In the genomic region with DNA sequence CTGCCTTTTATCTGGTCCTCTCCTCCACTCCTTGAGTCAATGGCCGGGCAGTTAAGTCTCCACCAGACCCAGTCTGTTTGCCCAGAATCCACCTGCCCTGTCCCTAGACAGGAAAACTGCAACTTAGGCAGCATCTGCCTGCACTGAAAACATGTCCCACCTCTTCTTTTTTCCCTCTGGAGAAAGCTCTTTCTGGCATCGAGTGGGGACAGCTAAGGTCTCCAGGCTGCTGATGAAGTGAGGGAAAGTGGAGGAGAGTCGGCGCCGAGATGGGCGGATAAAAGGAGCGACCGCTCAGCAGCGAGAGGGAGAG, we compare ENCODE assay signal across 11 cellular contexts. TPM values are rescaled to one million over a fixed set of nuclear protein-coding genes. Genes with fewer than 3 reads are reported as not detected.
DNase-seq lines count a peak whose midpoint lies in the region; ATAC-seq, FAIRE-seq and TF ChIP-seq lines count a peak whose summit lies in the region.
"Had no signal": no experiment of that assay in that cellular context is flagged by ENCODE, and none has a peak within 500 bp of the region (broad histone marks: within the 10 kb centered on the region; RNA-seq: fewer than 3 reads in every experiment).

No MANE protein-coding gene starts in this region.

- H3K4me1 Mint-ChIP-seq in central memory CD8-positive, alpha-beta T cell = peaks cover 9% of the 10 kb centered on the region
- peaks cover 5 to 9% (median 6%) of the 10 kb centered on the region in 3 donors for H3K4me1 Mint-ChIP-seq in naive B cell

- H3K36me3 Mint-ChIP-seq in central memory CD8-positive, alpha-beta T cell (ENCODE audit: insufficient read depth) = no peaks in the 10 kb centered on the region
- H3K36me3 Mint-ChIP-seq in naive B cell = no peaks in the 10 kb centered on the region

- DNase-seq in AG04450 (ENCODE audit: low read depth, low spot score) = no peak
- peak; percentile 13 for DNase-seq in HTR-8/SVneo (ENCODE audit: insufficient read length, low spot score)
- DNase-seq in central memory CD8-positive, alpha-beta T cell (ENCODE audit: low spot score in 2 of 2) = no peak
- DNase-seq in naive B cell = no peak
- no peak for DNase-seq in NCI-H2107 (lab: John Stamatoyannopoulos, UW)
- DNase-seq: activated CD4-positive, CD25-positive, alpha-beta regulatory T cell treated with anti-CD3 and anti-CD28 coated beads, Interleukin-2, amount 50 U/mL, for 72 hours; DMS79 had no signal

- ATAC-seq in central memory CD8-positive, alpha-beta T cell (replicated peaks; ENCODE audit: extremely low read depth, poor library complexity, severe bottlenecking) = no peak
- ATAC-seq in naive B cell (ENCODE audit: low read depth in 2 of 2) (no peak), HG02970 (IDR thresholded peaks at IDR 0.05; ENCODE audit: low FRiP score, unreplicated experiment) (no peak), HG02884 (IDR thresholded peaks at IDR 0.05; ENCODE audit: unreplicated experiment) (no peak)
- ATAC-seq in activated CD4-positive, CD25-positive, alpha-beta regulatory T cell treated with anti-CD3 and anti-CD28 coated beads, Interleukin-2, amount 50 U/mL, for 24 hours = no peak

- H3K9me3 ChIP-seq in AG04450 (ENCODE audit: control insufficient read depth, insufficient read depth, low read length) = no peaks in the 10 kb centered on the region; the same call in 1 of the 2 replicates

- H3K27me3 ChIP-seq in AG04450 (ENCODE audit: control insufficient read depth, insufficient read depth, low read length) = peaks cover 61% of the 10 kb centered on the region

- CTCF ChIA-PET in AG04450 (lab: Charles Lee) = no interaction called here

- POLR2A ChIA-PET in AG04450 (lab: Yijun Ruan, JAX) = no interaction called here

- no peak overlapping the region for H3K27ac Mint-ChIP-seq in central memory CD8-positive, alpha-beta T cell (ENCODE audit: low read depth)
- H3K27ac Mint-ChIP-seq in naive B cell = no peak overlapping the region

- no peak overlapping the region for H3K27ac ChIP-seq in AG04450 (ENCODE audit: low read depth, low read length)

- TF ChIP-seq CTCF in AG04450 (IDR thresholded peaks at IDR 0.05; ENCODE audit: low read depth, low read length) = no peak

- FAIRE-seq in HTR-8/SVneo (lab: Jason Lieb, UNC) = no peak
- FAIRE-seq: colon had no signal

- no peaks in the 10 kb centered on the region for H3K9me3 Mint-ChIP-seq in central memory CD8-positive, alpha-beta T cell
- H3K9me3 Mint-ChIP-seq in naive B cell = peaks cover 0 to 8% (median 0%) of the 10 kb centered on the region in 7 donors

- H3K4me3 Mint-ChIP-seq in central memory CD8-positive, alpha-beta T cell = peak overlapping the region; percentile 54
- peak overlapping the region in 6 of 8 donors; percentile 20 to 74 (median 62) for H3K4me3 Mint-ChIP-seq in naive B cell

- H3K27me3 Mint-ChIP-seq in central memory CD8-positive, alpha-beta T cell = peaks cover 67% of the 10 kb centered on the region
- peaks cover 48 to 63% (median 48%) of the 10 kb centered on the region in 3 donors for H3K27me3 Mint-ChIP-seq in naive B cell

- H3K4me3 ChIP-seq in AG04450 (ENCODE audit: low read depth, low read length) = peak overlapping the region; percentile 38; the same call in 1 of the 2 replicates

RNA-seq across cellular contexts. Expression of a gene that starts 0.2 kb away (rescaled TPM):
- polyA plus RNA-seq in AG04450 (2011; rRNA removed) (not detected in 2 replicates), naive B cell (ENCODE audit: low read depth in 6 of 6) (not detected)
- polyA minus RNA-seq in AG04450 (2011; rRNA and poly(A)+ RNA removed) = not detected in 2 replicates
